In genomic region chr1:26498894-26499293, GRCh38 we compare ENCODE assay signal across 22 cellular contexts. TPM values are rescaled to one million over a fixed set of nuclear protein-coding genes. Genes with fewer than 3 reads are reported as not detected.
DNase-seq lines count a peak whose midpoint lies in the region; ATAC-seq, FAIRE-seq and TF ChIP-seq lines count a peak whose summit lies in the region.
"Had no signal": no experiment of that assay in that cellular context is flagged by ENCODE, and none has a peak within 500 bp of the region (broad histone marks: within the 10 kb centered on the region; RNA-seq: fewer than 3 reads in every experiment).

No MANE protein-coding gene starts in this region.

- CTCF ChIA-PET in T-cell (lab: Charles Lee): interaction anchor here in 1 of 2 donors (0.6 to 0.7 kb wide), 3 partner anchors 9 to 966 kb away, joined by 3 to 4 read pairs (median 3); no protein-coding TSS in a partner anchor

- no peak for TF ChIP-seq CTCF in kidney (IDR thresholded peaks at IDR 0.05; ENCODE audit: borderline replicate concordance, extremely low read depth, insufficient read depth)

- H3K4me1 Mint-ChIP-seq in stimulated activated naive CD8-positive, alpha-beta T cell treated with anti-CD3 and anti-CD28 coated beads, Interleukin-15, Interleukin-2, amounts not matched to agents 100 ng/mL and 50 ng/mL, for 24 hours (ENCODE audit: low read depth): peaks cover 24% of the 10 kb centered on the region
- peaks cover 7 to 17% (median 12%) of the 10 kb centered on the region in 3 donors for H3K4me1 Mint-ChIP-seq in T-cell

- no peak overlapping the region for H3K4me3 ChIP-seq in kidney (ENCODE audit: low read length in 2 of 2)
- H3K4me3 ChIP-seq: coronary artery, mucosa of descending colon, Peyer's patch had no signal

- no peak for FAIRE-seq in kidney (lab: Jason Lieb, UNC)

- H3K9ac ChIP-seq in kidney (ENCODE audit: low read length in 2 of 2): no peak overlapping the region
- H3K9ac ChIP-seq: parathyroid adenoma, SK-N-SH had no signal

- H3K27ac ChIP-seq in kidney (ENCODE audit: low read depth in 2 of 2, low read length in 2 of 2): no peak overlapping the region
- H3K27ac ChIP-seq: coronary artery, foreskin keratinocyte, HL-60, parathyroid adenoma had no signal

- H3K4me3 Mint-ChIP-seq in stimulated activated naive CD8-positive, alpha-beta T cell treated with anti-CD3 and anti-CD28 coated beads, Interleukin-15, Interleukin-2, amounts not matched to agents 100 ng/mL and 50 ng/mL, for 24 hours: peak overlapping the region; percentile 61
- peak overlapping the region; percentile 28 to 56 (median 33) for H3K4me3 Mint-ChIP-seq in T-cell

- H3K27me3 Mint-ChIP-seq in stimulated activated naive CD8-positive, alpha-beta T cell treated with anti-CD3 and anti-CD28 coated beads, Interleukin-15, Interleukin-2, amounts not matched to agents 100 ng/mL and 50 ng/mL, for 24 hours: no peaks in the 10 kb centered on the region
- H3K27me3 Mint-ChIP-seq in T-cell: no peaks in the 10 kb centered on the region

- intact Hi-C loops in kidney (cut with DNase I): no loop called here

- POLR2A ChIA-PET in T-cell (lab: Charles Lee): interaction anchor here in 1 of 2 donors (0.7 kb wide), 2 partner anchors 67 to 314 kb away, joined by 4 to 8 read pairs; partner anchors contain the start of gene DHDDS

- no peak for ATAC-seq in stimulated activated naive CD8-positive, alpha-beta T cell treated with anti-CD3 and anti-CD28 coated beads, Interleukin-15, Interleukin-2, amounts not matched to agents 100 U/mL and 50 U/mL, for 24 hours
- ATAC-seq in T-cell (replicated peaks in 1 of 4) (no peak), HG03439 (IDR thresholded peaks at IDR 0.05; ENCODE audit: unreplicated experiment) (no peak), HG03571 (IDR thresholded peaks at IDR 0.05; ENCODE audit: unreplicated experiment) (no peak)
- ATAC-seq: foreskin keratinocyte, left colon, mucosa of descending colon had no signal

- no peaks in the 10 kb centered on the region for H3K9me3 Mint-ChIP-seq in stimulated activated naive CD8-positive, alpha-beta T cell treated with anti-CD3 and anti-CD28 coated beads, Interleukin-15, Interleukin-2, amounts not matched to agents 100 ng/mL and 50 ng/mL, for 24 hours
- no peaks in the 10 kb centered on the region for H3K9me3 Mint-ChIP-seq in T-cell

- no peaks in the 10 kb centered on the region for H3K36me3 ChIP-seq in kidney (ENCODE audit: control insufficient read depth in 1 of 2, insufficient read depth in 2 of 2, low read length in 2 of 2)
- H3K36me3 ChIP-seq: Peyer's patch had no signal

- no peak for DNase-seq in stimulated activated naive CD8-positive, alpha-beta T cell treated with anti-CD3 and anti-CD28 coated beads, Interleukin-15, Interleukin-2, amounts not matched to agents 100 U/mL and 50 U/mL, for 24 hours
- DNase-seq in T-cell: no peak
- DNase-seq in kidney: peak; percentile 18
- no peak for DNase-seq in DMS 273 treated with DMSO at 0.1 percent for 48 hours (lab: John Stamatoyannopoulos, UW)
- DNase-seq in dermis blood vessel endothelial cell: no peak
- DNase-seq: activated gamma-delta T cell, foreskin keratinocyte, hypothalamus, KG1, left colon, mucosa of descending colon, NCI-H2107, NCI-H774, Peyer's patch, SK-N-SH, substantia nigra had no signal

- peaks cover 0 to 5% of the 10 kb centered on the region in 2 donors for H3K4me1 ChIP-seq in kidney (ENCODE audit: control insufficient read depth in 1 of 2, insufficient read depth in 1 of 2, low read depth in 1 of 2, low read length in 2 of 2)
- H3K4me1 ChIP-seq: foreskin keratinocyte, parathyroid adenoma had no signal

- H3K27ac Mint-ChIP-seq in stimulated activated naive CD8-positive, alpha-beta T cell treated with anti-CD3 and anti-CD28 coated beads, Interleukin-15, Interleukin-2, amounts not matched to agents 100 ng/mL and 50 ng/mL, for 24 hours: peak overlapping the region; percentile 41
- peak overlapping the region; percentile 52 to 80 for H3K27ac Mint-ChIP-seq in T-cell

- no peaks in the 10 kb centered on the region for H3K9me3 ChIP-seq in kidney (ENCODE audit: control insufficient read depth in 1 of 2, low read length in 2 of 2)
- H3K9me3 ChIP-seq: mucosa of descending colon, Peyer's patch, SK-N-SH had no signal

- H3K36me3 Mint-ChIP-seq in stimulated activated naive CD8-positive, alpha-beta T cell treated with anti-CD3 and anti-CD28 coated beads, Interleukin-15, Interleukin-2, amounts not matched to agents 100 ng/mL and 50 ng/mL, for 24 hours (ENCODE audit: low read depth): peaks cover 4% of the 10 kb centered on the region
- no peaks in the 10 kb centered on the region for H3K36me3 Mint-ChIP-seq in T-cell

RNA-seq across cellular contexts. Expression of gene HMGN2, which starts 26.7 kb away (rescaled TPM):
- total RNA-seq in T-cell: 100 to 1,000 TPM; 310 to 341 (median 325) TPM
- total RNA-seq in kidney: 362 TPM
- 413 TPM for polyA plus RNA-seq in kidney (ENCODE audit: insufficient read depth, low read depth, low replicate concordance)
- total RNA-seq in dermis blood vessel endothelial cell: 99.9 and 301 TPM in 2 replicates

RNA-seq across cellular contexts. Expression of gene RPS6KA1, which starts 30.7 kb away (rescaled TPM):
- total RNA-seq in T-cell (100 to 1,000 TPM in 3 of 5 donors, 10 to 100 TPM in 2; 85.8 to 123 (median 101) TPM), kidney (58.1 TPM), dermis blood vessel endothelial cell (17.7 and 21.1 TPM in 2 replicates)
- 39.5 TPM for polyA plus RNA-seq in kidney (ENCODE audit: insufficient read depth, low read depth, low replicate concordance)
